8 cellular contexts compared by ENCODE assay signal in genomic region chr4:7045961-7046921, GRCh38. TPM values are rescaled to one million over a fixed set of nuclear protein-coding genes. Genes with fewer than 3 reads are reported as not detected.
A peak's percentile ranks its signal among the peaks of the same experiment; 100 is the strongest.
DNase-seq lines count a peak whose midpoint lies in the region; ATAC-seq and TF ChIP-seq lines count a peak whose summit lies in the region.
"Had no signal": no experiment of that assay in that cellular context is flagged by ENCODE, and none has a peak within 500 bp of the region (broad histone marks: within the 10 kb centered on the region; RNA-seq: fewer than 3 reads in every experiment).

No MANE protein-coding gene starts in this region.

- H3K4me1 ChIP-seq in skeletal muscle satellite cell (ENCODE audit: control insufficient read depth, insufficient read depth, low read length), result peaks cover 45% of the 10 kb centered on the region

- peak overlapping the region; percentile 89 for H3K4me2 ChIP-seq in skeletal muscle satellite cell (ENCODE audit: low read length)

- no peaks in the 10 kb centered on the region for H3K27me3 ChIP-seq in dorsolateral prefrontal cortex
- no peaks in the 10 kb centered on the region for H3K27me3 ChIP-seq in skeletal muscle satellite cell (ENCODE audit: control insufficient read depth, insufficient read depth, low read length)
- peaks cover 15% of the 10 kb centered on the region for H3K27me3 ChIP-seq in H7 (ENCODE audit: control insufficient read depth, insufficient read depth, low read length)

- peak overlapping the region in 15 of 59 donors; percentile 2 to 52 (median 20) for H3K27ac ChIP-seq in dorsolateral prefrontal cortex

- TF ChIP-seq CTCF in dorsolateral prefrontal cortex (IDR thresholded peaks at IDR 0.05 in 54 of 56, conservative IDR thresholded peaks at IDR 0.05 in 2 of 56; ENCODE audit: low read depth in 1 of 56, partially characterized antibody in 56 of 56), result no peak

- H3K4me3 ChIP-seq in dorsolateral prefrontal cortex, result peak overlapping the region in 52 of 59 donors; percentile 0 to 100 (median 95)
- H3K4me3 ChIP-seq in skeletal muscle satellite cell (ENCODE audit: low read length), result peak overlapping the region; percentile 33
- H3K4me3 ChIP-seq in H7 (ENCODE audit: insufficient read depth, low read depth, low read length), result no peak overlapping the region
- H3K4me3 ChIP-seq: K562 had no signal

- peak in 1 of 10 donors; percentile 26 for DNase-seq in dorsolateral prefrontal cortex
- no peak for DNase-seq in H7
- no peak for DNase-seq in effector CD8-positive, alpha-beta T cell (lab: John Stamatoyannopoulos, UW)

- H3K36me3 ChIP-seq in skeletal muscle satellite cell (ENCODE audit: insufficient read depth, low read length) (no peaks in the 10 kb centered on the region), H7 (replicated peaks; ENCODE audit: control insufficient read depth, insufficient read depth, low read length) (no peaks in the 10 kb centered on the region)

- peak overlapping the region; percentile 29 for H3K9ac ChIP-seq in skeletal muscle satellite cell (ENCODE audit: low read depth, low read length)

- H3K9me3 ChIP-seq in skeletal muscle satellite cell (replicated peaks; ENCODE audit: low read length), result no peaks in the 10 kb centered on the region

- ATAC-seq in GM18867 (IDR thresholded peaks at IDR 0.05; ENCODE audit: unreplicated experiment) (peak; percentile 25), HG03175 (IDR thresholded peaks at IDR 0.05; ENCODE audit: unreplicated experiment) (peak; percentile 31), GM21423 (IDR thresholded peaks at IDR 0.05; ENCODE audit: unreplicated experiment) (no peak)
- ATAC-seq: K562 had no signal

- intact Hi-C loops in dorsolateral prefrontal cortex (cut with DNase I), result loop anchor here in 1 of 2 donors (10.0 kb wide), 1 partner anchor 261 kb away; the partner anchor contains the start of gene KIAA0232

RNA-seq across cellular contexts. Expression of gene TADA2B, which starts 3.1 kb away (rescaled TPM):
- 10 to 100 TPM; 19.6 to 36.0 (median 26.7) TPM for total RNA-seq in dorsolateral prefrontal cortex
- 9.9 and 10.5 TPM in 2 replicates for total RNA-seq in skeletal muscle satellite cell (2012; rRNA removed)
- total RNA-seq in H7 (2014; rRNA removed; shearing (Covaris generic)), result 14.0 TPM in 2 replicates

RNA-seq across cellular contexts. Expression of gene GRPEL1, which starts 21.6 kb away (rescaled TPM):
- 10 to 100 TPM; 19.1 to 48.6 (median 35.8) TPM for total RNA-seq in dorsolateral prefrontal cortex
- 40.8 and 44.3 TPM in 2 replicates for total RNA-seq in skeletal muscle satellite cell (2012; rRNA removed)
- 30.7 and 35.4 TPM in 2 replicates for total RNA-seq in H7 (2014; rRNA removed; shearing (Covaris generic))
